In the genomic region with DNA sequence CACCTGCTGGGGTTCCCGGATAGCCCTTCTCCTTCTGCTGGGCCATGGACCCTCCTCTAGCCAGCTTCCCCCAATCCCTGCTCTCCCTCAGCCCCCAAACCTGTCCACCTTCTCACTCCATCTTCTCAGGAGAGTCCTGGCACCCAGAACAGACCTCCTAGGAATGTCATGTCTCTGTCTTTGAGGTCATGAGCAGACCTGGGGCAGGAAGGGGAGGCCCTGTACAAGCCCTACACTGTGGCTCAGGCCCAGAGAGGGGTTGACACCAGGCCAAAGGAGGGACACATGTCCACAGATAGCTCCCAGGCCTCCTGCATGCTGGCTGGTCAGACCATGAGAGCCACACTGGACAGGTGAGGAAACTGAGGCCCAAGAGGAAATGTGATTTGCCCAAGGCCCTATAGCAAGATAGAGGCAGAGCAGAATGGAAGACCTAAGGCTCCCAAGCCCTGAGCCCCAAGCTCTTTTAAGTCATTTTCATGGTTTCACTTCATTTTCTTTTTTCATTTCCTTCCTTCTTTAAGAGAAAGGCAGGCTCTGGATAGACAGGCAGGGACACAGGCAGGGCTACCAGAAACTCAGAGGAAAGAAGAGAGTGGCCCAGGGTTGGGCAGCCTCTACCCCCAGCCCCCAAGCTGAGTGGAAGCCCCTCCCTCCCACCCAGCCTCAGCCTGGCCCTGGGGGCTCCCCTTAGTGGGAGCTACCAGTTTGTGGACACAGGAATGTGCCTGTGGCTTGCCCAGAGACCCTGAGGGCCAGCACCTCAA, we compare ENCODE assay signal across 1 cellular context.
TF ChIP-seq lines count a peak whose summit lies in the region.

No MANE protein-coding gene starts in this region.

TF ChIP-seq in HCT116, 20 proteins besides CTCF, POLR2A, EP300 and RAD21:
- TF ChIP-seq SP1 (IDR thresholded peaks at IDR 0.05; ENCODE audit: low read depth): no peak
- TF ChIP-seq EZH2 (IDR thresholded peaks at IDR 0.05): no peak
- TF ChIP-seq SRF (IDR thresholded peaks at IDR 0.05; ENCODE audit: low read depth): no peak
- TF ChIP-seq ZNF274 (IDR thresholded peaks at IDR 0.05; ENCODE audit: low read depth, low read length): no peak
- TF ChIP-seq CBX3 (IDR thresholded peaks at IDR 0.05; ENCODE audit: low read depth): no peak
- no peak for TF ChIP-seq CEBPB (IDR thresholded peaks at IDR 0.05; ENCODE audit: low read depth)
- TF ChIP-seq ZBTB33 (IDR thresholded peaks at IDR 0.05; ENCODE audit: extremely low read depth, insufficient replicate concordance, low read length): no peak
- no peak for TF ChIP-seq EGR1 (IDR thresholded peaks at IDR 0.05; ENCODE audit: low read depth)
- no peak for TF ChIP-seq ELF1 (IDR thresholded peaks at IDR 0.05; ENCODE audit: borderline replicate concordance, low read depth)
